In the genomic region with DNA sequence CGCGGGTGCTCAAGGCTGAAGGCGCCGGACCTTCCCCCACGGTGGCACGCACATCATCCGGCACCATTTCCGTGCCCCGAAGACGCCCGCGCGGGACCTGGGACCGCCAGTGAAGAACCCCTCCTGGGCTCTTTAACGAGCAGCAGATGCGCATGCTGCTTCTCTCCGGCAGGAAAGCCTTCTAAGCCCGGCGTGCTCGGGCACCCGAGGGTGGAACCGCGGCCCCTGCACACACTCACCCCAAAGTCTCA, we compare ENCODE assay signal across 8 cellular contexts.
DNase-seq lines count a peak whose midpoint lies in the region; ATAC-seq lines count a peak whose summit lies in the region.

No MANE protein-coding gene starts in this region.

- peak overlapping the region; percentile 42 for H3K4me3 ChIP-seq in iPS-20b (ENCODE audit: low read length)

- H3K9me3 ChIP-seq in iPS-20b (ENCODE audit: insufficient read depth, low read depth, low read length), result no peaks in the 10 kb centered on the region; the same call in 1 of the 2 replicates

- no peaks in the 10 kb centered on the region for H3K36me3 ChIP-seq in iPS-20b (ENCODE audit: insufficient read depth, low read depth, low read length)

- H3K4me3 Mint-ChIP-seq in activated naive CD8-positive, alpha-beta T cell treated with anti-CD3 and anti-CD28 coated beads, Interleukin-2, amount 50 U/mL, for 24 hours, result peak overlapping the region; percentile 51
- peak overlapping the region; percentile 69 for H3K4me3 Mint-ChIP-seq in stimulated activated memory B cell treated with anti-CD40 and anti-IgM and Interleukin-4, amounts not matched to agents 10 μg/mL and 1 μg/mL and 100 μg/mL, for 72 hours

- peaks cover 31% of the 10 kb centered on the region for H3K4me1 Mint-ChIP-seq in activated naive CD8-positive, alpha-beta T cell treated with anti-CD3 and anti-CD28 coated beads, Interleukin-2, amount 50 U/mL, for 24 hours
- H3K4me1 Mint-ChIP-seq in stimulated activated memory B cell treated with anti-CD40 and anti-IgM and Interleukin-4, amounts not matched to agents 10 μg/mL and 1 μg/mL and 100 μg/mL, for 72 hours, result peaks cover 39% of the 10 kb centered on the region

- DNase-seq in NCI-H748 (lab: John Stamatoyannopoulos, UW; ENCODE audit: unreplicated experiment) (peak; percentile 71), NCI-H748 treated with DMSO at 0.1 percent for 48 hours (lab: John Stamatoyannopoulos, UW) (no peak), NCI-H510A (lab: John Stamatoyannopoulos, UW) (no peak)
- DNase-seq in activated naive CD8-positive, alpha-beta T cell treated with anti-CD3 and anti-CD28 coated beads, Interleukin-2, amount 50 U/mL, for 24 hours, result no peak
- no peak for DNase-seq in stimulated activated CD8-positive, alpha-beta memory T cell treated with anti-CD3 and anti-CD28 coated beads, Interleukin-4, amount 100 ng/mL, for 48 hours

- no peaks in the 10 kb centered on the region for H3K4me1 ChIP-seq in iPS-20b (ENCODE audit: insufficient read depth, low read length)

- peaks cover 2% of the 10 kb centered on the region for H3K36me3 Mint-ChIP-seq in activated naive CD8-positive, alpha-beta T cell treated with anti-CD3 and anti-CD28 coated beads, Interleukin-2, amount 50 U/mL, for 24 hours (ENCODE audit: low read depth)
- H3K36me3 Mint-ChIP-seq in stimulated activated memory B cell treated with anti-CD40 and anti-IgM and Interleukin-4, amounts not matched to agents 10 μg/mL and 1 μg/mL and 100 μg/mL, for 72 hours, result peaks cover 5% of the 10 kb centered on the region

- H3K9ac ChIP-seq in iPS-20b (ENCODE audit: low read depth, low read length), result no peak overlapping the region

- H3K27ac Mint-ChIP-seq in activated naive CD8-positive, alpha-beta T cell treated with anti-CD3 and anti-CD28 coated beads, Interleukin-2, amount 50 U/mL, for 24 hours, result no peak overlapping the region
- H3K27ac Mint-ChIP-seq in stimulated activated memory B cell treated with anti-CD40 and anti-IgM and Interleukin-4, amounts not matched to agents 10 μg/mL and 1 μg/mL and 100 μg/mL, for 72 hours, result no peak overlapping the region

- peaks cover 96% of the 10 kb centered on the region for H3K27me3 ChIP-seq in iPS-20b (ENCODE audit: insufficient read depth, low read length)

- no peak overlapping the region for H3K27ac ChIP-seq in iPS-20b (ENCODE audit: low read length)

- no peak for ATAC-seq in activated naive CD8-positive, alpha-beta T cell treated with anti-CD3 and anti-CD28 coated beads, Interleukin-2, amount 50 U/mL, for 24 hours
- no peak for ATAC-seq in stimulated activated memory B cell treated with anti-CD40 and anti-IgM and Interleukin-4, amounts not matched to agents 10 μg/mL and 1 μg/mL and 100 μg/mL, for 72 hours
- no peak for ATAC-seq in GM19351 (IDR thresholded peaks at IDR 0.05; ENCODE audit: unreplicated experiment)

- peaks cover 67% of the 10 kb centered on the region for H3K27me3 Mint-ChIP-seq in activated naive CD8-positive, alpha-beta T cell treated with anti-CD3 and anti-CD28 coated beads, Interleukin-2, amount 50 U/mL, for 24 hours
- H3K27me3 Mint-ChIP-seq in stimulated activated memory B cell treated with anti-CD40 and anti-IgM and Interleukin-4, amounts not matched to agents 10 μg/mL and 1 μg/mL and 100 μg/mL, for 72 hours, result peaks cover 80% of the 10 kb centered on the region

- H3K9me3 Mint-ChIP-seq in activated naive CD8-positive, alpha-beta T cell treated with anti-CD3 and anti-CD28 coated beads, Interleukin-2, amount 50 U/mL, for 24 hours, result no peaks in the 10 kb centered on the region
- peaks cover 3% of the 10 kb centered on the region for H3K9me3 Mint-ChIP-seq in stimulated activated memory B cell treated with anti-CD40 and anti-IgM and Interleukin-4, amounts not matched to agents 10 μg/mL and 1 μg/mL and 100 μg/mL, for 72 hours
